Comparison of ENCODE assay signal across 15 cellular contexts in genomic region chr5:143140492-143141231, GRCh38.
DNase-seq lines count a peak whose midpoint lies in the region; ATAC-seq, FAIRE-seq and TF ChIP-seq lines count a peak whose summit lies in the region.
"Had no signal": no experiment of that assay in that cellular context is flagged by ENCODE, and none has a peak within 500 bp of the region (broad histone marks: within the 10 kb centered on the region; RNA-seq: fewer than 3 reads in every experiment).

No MANE protein-coding gene starts in this region.

- no peak for FAIRE-seq in pancreas (lab: Jason Lieb, UNC)

- no peak overlapping the region for H3K27ac Mint-ChIP-seq in activated CD4-positive, alpha-beta memory T cell treated with anti-CD3 and anti-CD28 coated beads, Interleukin-2, amount 10 ng/mL, durations not matched to agents 7 days and 5 days
- H3K27ac Mint-ChIP-seq: activated naive CD4-positive, alpha-beta T cell treated with anti-CD3 and anti-CD28 coated beads, Interleukin-2, amount 50 U/mL, for 72 hours had no signal

- no peak overlapping the region for H3K4me3 Mint-ChIP-seq in activated CD4-positive, alpha-beta memory T cell treated with anti-CD3 and anti-CD28 coated beads, Interleukin-2, amount 10 ng/mL, durations not matched to agents 7 days and 5 days
- H3K4me3 Mint-ChIP-seq: neural crest cell had no signal

- H3K27me3 Mint-ChIP-seq in activated CD4-positive, alpha-beta memory T cell treated with anti-CD3 and anti-CD28 coated beads, Interleukin-2, amount 10 ng/mL, durations not matched to agents 7 days and 5 days: no peaks in the 10 kb centered on the region

- no peaks in the 10 kb centered on the region for H3K9me3 ChIP-seq in pancreas
- H3K9me3 ChIP-seq: esophagus muscularis mucosa had no signal

- H3K36me3 Mint-ChIP-seq in activated CD4-positive, alpha-beta memory T cell treated with anti-CD3 and anti-CD28 coated beads, Interleukin-2, amount 10 ng/mL, durations not matched to agents 7 days and 5 days (ENCODE audit: low read depth): no peaks in the 10 kb centered on the region
- H3K36me3 Mint-ChIP-seq: activated naive CD4-positive, alpha-beta T cell treated with anti-CD3 and anti-CD28 coated beads, Interleukin-2, amount 50 U/mL, for 72 hours had no signal

- H3K9me3 Mint-ChIP-seq in activated CD4-positive, alpha-beta memory T cell treated with anti-CD3 and anti-CD28 coated beads, Interleukin-2, amount 10 ng/mL, durations not matched to agents 7 days and 5 days: no peaks in the 10 kb centered on the region
- H3K9me3 Mint-ChIP-seq: activated naive CD4-positive, alpha-beta T cell treated with anti-CD3 and anti-CD28 coated beads, Interleukin-2, amount 50 U/mL, for 72 hours; neural crest cell had no signal

- DNase-seq in DMS53 treated with DMSO at 0.1 percent for 48 hours (lab: John Stamatoyannopoulos, UW; ENCODE audit: unreplicated experiment) (peak; percentile 32), NCI-H2029 treated with DMSO at 0.1 percent for 48 hours (lab: John Stamatoyannopoulos, UW) (peak; percentile 89), SHP77 treated with DMSO at 0.1 percent for 48 hours (lab: John Stamatoyannopoulos, UW) (peak; percentile 98), pancreas (peak; percentile 61 to 85 (median 78)), NAMALWA (ENCODE audit: low spot score) (no peak), GOT3 (lab: John Stamatoyannopoulos, UW) (no peak), EL (no peak)
- DNase-seq in activated CD4-positive, alpha-beta memory T cell treated with anti-CD3 and anti-CD28 coated beads, Interleukin-2, amount 10 ng/mL, durations not matched to agents 7 days and 5 days: no peak
- DNase-seq: C1 segment of cervical spinal cord; NCI-H187; PC-9; stimulated activated naive CD8-positive, alpha-beta T cell treated with anti-CD3 and anti-CD28 coated beads, Interleukin-15, Interleukin-2, amounts not matched to agents 100 U/mL and 50 U/mL, for 24 hours had no signal

- ATAC-seq in pancreas: peak; percentile 93 to 96 (median 94)
- ATAC-seq: activated naive CD4-positive, alpha-beta T cell treated with anti-CD3 and anti-CD28 coated beads, Interleukin-2, amount 50 U/mL, for 72 hours; stimulated activated naive CD8-positive, alpha-beta T cell treated with anti-CD3 and anti-CD28 coated beads, Interleukin-15, Interleukin-2, amounts not matched to agents 100 U/mL and 50 U/mL, for 24 hours had no signal

- H3K4me1 Mint-ChIP-seq in activated CD4-positive, alpha-beta memory T cell treated with anti-CD3 and anti-CD28 coated beads, Interleukin-2, amount 10 ng/mL, durations not matched to agents 7 days and 5 days: peaks cover 9% of the 10 kb centered on the region

- POLR2A ChIA-PET in activated CD4-positive, alpha-beta memory T cell treated with anti-CD3 and anti-CD28 coated beads, Interleukin-2, amount 10 ng/mL, durations not matched to agents 7 days and 5 days (lab: Charles Lee): no interaction called here

- no peaks in the 10 kb centered on the region for H3K36me3 ChIP-seq in pancreas

- 42 to 44% methylated on average over 9 of the region's 9 CpGs for WGBS in pancreas, 2 donors

- no peak for TF ChIP-seq CTCF in pancreas (IDR thresholded peaks at IDR 0.05)

- H3K4me3 ChIP-seq in pancreas: no peak overlapping the region
- H3K4me3 ChIP-seq: esophagus muscularis mucosa, PC-9 had no signal

- peaks cover 0 to 7% (median 0%) of the 10 kb centered on the region in 3 donors for H3K4me1 ChIP-seq in pancreas

- H3K27me3 ChIP-seq in pancreas: no peaks in the 10 kb centered on the region
- H3K27me3 ChIP-seq: esophagus muscularis mucosa had no signal

- intact Hi-C loops in pancreas (cut with DNase I): no loop called here

- peak overlapping the region in 2 of 4 donors; percentile 37 to 44 for H3K27ac ChIP-seq in pancreas
- H3K27ac ChIP-seq: esophagus muscularis mucosa, PC-9 had no signal

- CTCF ChIA-PET in activated CD4-positive, alpha-beta memory T cell treated with anti-CD3 and anti-CD28 coated beads, Interleukin-2, amount 10 ng/mL, durations not matched to agents 7 days and 5 days (lab: Charles Lee): no interaction called here

Comparison
In these comparisons a context has a peak if more than half of its experiments do, and no peak if none do; other contexts are left out.
1. DNase-seq: peak in DMS53 treated with DMSO at 0.1 percent for 48 hours (single experiment), NCI-H2029 treated with DMSO at 0.1 percent for 48 hours (single experiment), SHP77 treated with DMSO at 0.1 percent for 48 hours (single experiment) and pancreas (6 of 6); none in NAMALWA (single experiment), GOT3 (single experiment), activated CD4-positive, alpha-beta memory T cell treated with anti-CD3 and anti-CD28 coated beads, Interleukin-2, amount 10 ng/mL, durations not matched to agents 7 days and 5 days (single experiment) and EL (single experiment).